24 cellular contexts compared by ENCODE assay signal in the genomic region with DNA sequence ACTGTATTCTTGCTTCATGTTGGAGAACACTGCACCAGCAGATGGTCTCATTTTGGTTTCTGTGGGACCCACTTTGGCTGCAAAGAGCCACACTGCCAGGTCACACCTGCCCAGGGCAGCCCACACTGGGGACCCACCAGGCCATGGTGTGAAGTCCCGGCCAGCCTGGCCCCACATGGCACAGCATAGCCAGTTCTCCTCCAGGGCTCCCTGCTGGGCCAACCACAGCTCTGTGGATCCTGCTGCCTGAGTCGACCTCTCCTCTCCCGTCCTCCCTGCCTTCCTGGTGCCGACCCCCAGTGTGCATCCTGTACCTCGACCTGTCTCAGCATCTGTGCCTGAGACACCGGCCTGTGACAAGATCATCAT. TPM values are rescaled to one million over a fixed set of nuclear protein-coding genes. Genes with fewer than 3 reads are reported as not detected.
DNase-seq lines count a peak whose midpoint lies in the region; ATAC-seq and TF ChIP-seq lines count a peak whose summit lies in the region.
"Had no signal": no experiment of that assay in that cellular context is flagged by ENCODE, and none has a peak within 500 bp of the region (broad histone marks: within the 10 kb centered on the region; RNA-seq: fewer than 3 reads in every experiment).

No MANE protein-coding gene starts in this region.

- H3K27ac ChIP-seq in RWPE2 (ENCODE audit: poor library complexity, severe bottlenecking): no peak overlapping the region
- H3K27ac ChIP-seq in suprapubic skin: no peak overlapping the region
- H3K27ac ChIP-seq: dorsolateral prefrontal cortex, SJCRH30, testis had no signal

- WGBS in suprapubic skin: 91% methylated on average over 4 of the region's 6 CpGs

- DNase-seq in activated naive CD4-positive, alpha-beta T cell treated with anti-CD3 and anti-CD28 coated beads, Interleukin-2, amount 50 U/mL, for 16 hours: no peak
- DNase-seq in RWPE2 (ENCODE audit: low spot score) (peak; percentile 86), islet precursor cell (peak; percentile 48), suprapubic skin (ENCODE audit: low spot score in 2 of 2) (peak; percentile 50 to 55)
- DNase-seq: activated effector memory CD4-positive, alpha-beta T cell treated with Interleukin-2 at 50 U/mL for 16 hours; amygdala; heart right ventricle; immature natural killer cell; NCI-H1105; NCI-H2081; NCI-H446; nucleus accumbens; PC-3; right cardiac atrium; SJCRH30; stimulated activated CD4-positive, alpha-beta T cell treated with anti-CD3 and anti-CD28 coated beads, Interleukin-15, amount 100 ng/mL, for 24 hours; testis had no signal

- H3K27me3 ChIP-seq in RWPE2 (ENCODE audit: insufficient read depth, poor library complexity, severe bottlenecking) (no peaks in the 10 kb centered on the region), suprapubic skin (no peaks in the 10 kb centered on the region)
- H3K27me3 ChIP-seq: dorsolateral prefrontal cortex, heart right ventricle, SJCRH30, testis had no signal

- no peak for ATAC-seq in RWPE2 (ENCODE audit: low read depth)
- no peak for ATAC-seq in HG03457 (IDR thresholded peaks at IDR 0.05; ENCODE audit: unreplicated experiment)
- ATAC-seq in HG03521 (IDR thresholded peaks at IDR 0.05; ENCODE audit: unreplicated experiment): no peak
- ATAC-seq: heart right ventricle, PC-3, right cardiac atrium had no signal

- no peaks in the 10 kb centered on the region for H3K9me3 ChIP-seq in RWPE2 (ENCODE audit: severe bottlenecking)
- H3K9me3 ChIP-seq in suprapubic skin: no peaks in the 10 kb centered on the region
- H3K9me3 ChIP-seq: heart right ventricle, SJCRH30, testis had no signal

- H3K4me3 ChIP-seq in RWPE2 (ENCODE audit: severe bottlenecking) (no peak overlapping the region), suprapubic skin (no peak overlapping the region)
- H3K4me3 ChIP-seq: dorsolateral prefrontal cortex, heart right ventricle, SJCRH30, testis had no signal

- no peak overlapping the region for H3K4me3 Mint-ChIP-seq in activated naive CD4-positive, alpha-beta T cell treated with anti-CD3 and anti-CD28 coated beads, Interleukin-2, amount 50 U/mL, for 24 hours

- H3K36me3 Mint-ChIP-seq in activated naive CD4-positive, alpha-beta T cell treated with anti-CD3 and anti-CD28 coated beads, Interleukin-2, amount 50 U/mL, for 24 hours: peaks cover 8% of the 10 kb centered on the region

- TF ChIP-seq CTCF in RWPE2 (IDR thresholded peaks at IDR 0.05; ENCODE audit: poor library complexity, severe bottlenecking) (no peak), suprapubic skin (IDR thresholded peaks at IDR 0.05) (no peak)

- peaks cover 47% of the 10 kb centered on the region for H3K36me3 ChIP-seq in RWPE2 (ENCODE audit: low read depth)
- H3K36me3 ChIP-seq in suprapubic skin: peaks cover 42% of the 10 kb centered on the region

- H3K27me3 Mint-ChIP-seq in activated naive CD4-positive, alpha-beta T cell treated with anti-CD3 and anti-CD28 coated beads, Interleukin-2, amount 50 U/mL, for 24 hours: no peaks in the 10 kb centered on the region
- H3K27me3 Mint-ChIP-seq: CD4-positive, alpha-beta memory T cell had no signal

- peak overlapping the region; percentile 78 for H3K27ac Mint-ChIP-seq in activated naive CD4-positive, alpha-beta T cell treated with anti-CD3 and anti-CD28 coated beads, Interleukin-2, amount 50 U/mL, for 24 hours

- peaks cover 31% of the 10 kb centered on the region for H3K4me1 Mint-ChIP-seq in activated naive CD4-positive, alpha-beta T cell treated with anti-CD3 and anti-CD28 coated beads, Interleukin-2, amount 50 U/mL, for 24 hours

- peaks cover 14% of the 10 kb centered on the region for H3K4me1 ChIP-seq in RWPE2 (ENCODE audit: insufficient read depth, poor library complexity, severe bottlenecking)
- peaks cover 31% of the 10 kb centered on the region for H3K4me1 ChIP-seq in suprapubic skin

- TF ChIP-seq EP300 in suprapubic skin (IDR thresholded peaks at IDR 0.05): no peak

- no peaks in the 10 kb centered on the region for H3K9me3 Mint-ChIP-seq in activated naive CD4-positive, alpha-beta T cell treated with anti-CD3 and anti-CD28 coated beads, Interleukin-2, amount 50 U/mL, for 24 hours
- H3K9me3 Mint-ChIP-seq: immature natural killer cell had no signal

- TF ChIP-seq POLR2A in suprapubic skin (IDR thresholded peaks at IDR 0.05): no peak

RNA-seq across cellular contexts. Expression of a gene that starts 3.0 kb away (rescaled TPM):
- 10 to 100 TPM; 22.1 to 31.9 (median 27.6) TPM for total RNA-seq in suprapubic skin

RNA-seq across cellular contexts. Expression of a gene that starts 3.1 kb away (rescaled TPM):
- 10 to 100 TPM; 21.7 to 25.8 (median 23.3) TPM for total RNA-seq in suprapubic skin

RNA-seq across cellular contexts. Expression of a gene that starts 8.3 kb away (rescaled TPM):
- total RNA-seq in suprapubic skin: 10 to 100 TPM in 2 of 4 donors, 1 to 10 TPM in 2; 2.1 to 16.1 (median 11.1) TPM
- total RNA-seq: activated CD8-positive, alpha-beta memory T cell treated with anti-CD3 and anti-CD28 coated beads for 36 hours; cardiac septum; CD4-positive, alpha-beta memory T cell had no signal

RNA-seq across cellular contexts. Expression of a gene that starts 31.7 kb away (rescaled TPM):
- 10 to 100 TPM; 12.2 to 36.5 (median 16.9) TPM for total RNA-seq in suprapubic skin

RNA-seq across cellular contexts. Expression of a gene that starts 34.8 kb away (rescaled TPM):
- total RNA-seq in suprapubic skin: 100 to 1,000 TPM in 3 of 4 donors, 10 to 100 TPM in 1; 96.9 to 118 (median 107) TPM
